Comparison of ENCODE assay signal across 10 cellular contexts in genomic region chr10:100729877-100730738, GRCh38. TPM values are rescaled to one million over a fixed set of nuclear protein-coding genes. Genes with fewer than 3 reads are reported as not detected.
DNase-seq lines count a peak whose midpoint lies in the region; ATAC-seq and TF ChIP-seq lines count a peak whose summit lies in the region.
"Had no signal": no experiment of that assay in that cellular context is flagged by ENCODE, and none has a peak within 500 bp of the region (broad histone marks: within the 10 kb centered on the region; RNA-seq: fewer than 3 reads in every experiment).

No MANE protein-coding gene starts in this region.

- no peak overlapping the region for H2AFZ ChIP-seq in SK-N-SH (ENCODE audit: low read depth)
- H2AFZ ChIP-seq: PC-9 had no signal

- peak overlapping the region; percentile 47; the same call in 1 of the 2 replicates for H3K4me2 ChIP-seq in SK-N-SH
- H3K4me2 ChIP-seq: PC-9 had no signal

- no peak overlapping the region for H3K27ac ChIP-seq in SK-N-SH (ENCODE audit: low read depth in 2 of 2, low read length in 1 of 2)
- no peak overlapping the region for H3K27ac ChIP-seq in gastrocnemius medialis
- H3K27ac ChIP-seq: PC-9 had no signal

- ATAC-seq in gastrocnemius medialis: no peak

- peaks cover 0 to 11% of the 10 kb centered on the region in 2 experiments; a peak in 1 of 4 replicates for H3K4me1 ChIP-seq in SK-N-SH (ENCODE audit: control insufficient read depth in 1 of 2, insufficient read depth in 2 of 2, low read depth in 1 of 2, low read length in 1 of 2)
- peaks cover 4% of the 10 kb centered on the region for H3K4me1 ChIP-seq in iPS-15b (ENCODE audit: control insufficient read depth, insufficient read depth, low read length)
- peaks cover 9 to 22% of the 10 kb centered on the region in 2 donors for H3K4me1 ChIP-seq in gastrocnemius medialis

- peaks cover 91% of the 10 kb centered on the region for H3K27me3 ChIP-seq in SK-N-SH (ENCODE audit: insufficient read depth)
- peaks cover 98% of the 10 kb centered on the region for H3K27me3 ChIP-seq in iPS-15b (ENCODE audit: control insufficient read depth, insufficient read depth, low read length)
- peaks cover 80 to 94% (median 81%) of the 10 kb centered on the region in 3 donors for H3K27me3 ChIP-seq in gastrocnemius medialis

- DNase-seq in GM20000 (ENCODE audit: low spot score) (peak; percentile 36), SK-N-SH (peak; percentile 70), gastrocnemius medialis (no peak), AG08396 (ENCODE audit: low spot score) (no peak), pons (ENCODE audit: low spot score) (no peak)
- no peak for DNase-seq in stimulated activated CD4-positive, alpha-beta T cell treated with anti-CD3 and anti-CD28 coated beads, Interleukin-12 subunit alpha, Interleukin-12 subunit beta, amount 100 ng/mL, for 4 hours
- DNase-seq: activated CD8-positive, alpha-beta memory T cell treated with anti-CD3 and anti-CD28 coated beads, Interleukin-2, amount 50 U/mL, for 48 hours; PC-9; stimulated activated naive CD4-positive, alpha-beta T cell had no signal

- H3F3A ChIP-seq in SK-N-SH (replicated peaks; ENCODE audit: insufficient read depth): no peaks in the 10 kb centered on the region

- CTCF ChIA-PET in SK-N-SH (lab: Yijun Ruan, JAX): interaction anchor here (0.9 to 3.7 kb wide), 16 partner anchors 8 to 211 kb away, joined by 3 to 72 read pairs (median 8); partner anchors contain the start of gene PAX2

- in situ Hi-C loops in gastrocnemius medialis (cut with MboI; ENCODE audit: low sequenced_read_pairs in 4 of 4): no loop called here

- TF ChIP-seq CTCF in GM20000 (IDR thresholded peaks at IDR 0.05; ENCODE audit: extremely low read depth, missing control alignments): no peak
- no peak for TF ChIP-seq CTCF in SK-N-SH (IDR thresholded peaks at IDR 0.05)
- TF ChIP-seq CTCF in gastrocnemius medialis (IDR thresholded peaks at IDR 0.05 in 4 of 5, conservative IDR thresholded peaks at IDR 0.05 in 1 of 5): no peak

- TF ChIP-seq EP300 in SK-N-SH (IDR thresholded peaks at IDR 0.05; ENCODE audit: borderline replicate concordance in 1 of 2, low read depth in 1 of 2, low read length in 1 of 2): no peak

- POLR2A ChIA-PET in SK-N-SH (lab: Yijun Ruan, JAX): no interaction called here

- intact Hi-C loops in gastrocnemius medialis (cut with DNase I; ENCODE audit: low total_unique reads): no loop called here

- 4% methylated on average over 49 of the region's 66 CpGs for WGBS in SK-N-SH (ENCODE audit: low lambda C conversion rate)

- H3K4me3 ChIP-seq in SK-N-SH (ENCODE audit: low read depth in 2 of 2, low read length in 1 of 2) (peak overlapping the region; percentile 19 to 24; a peak in 1 of 4 replicates), iPS-15b (ENCODE audit: low read depth, low read length) (peak overlapping the region; percentile 32), gastrocnemius medialis (peak overlapping the region; percentile 25 to 36 (median 31))
- H3K4me3 ChIP-seq: PC-9 had no signal

- H4K20me1 ChIP-seq in SK-N-SH (ENCODE audit: insufficient read depth): no peaks in the 10 kb centered on the region

- no peak for TF ChIP-seq POLR2A in gastrocnemius medialis (IDR thresholded peaks at IDR 0.05)

- H3K36me3 ChIP-seq in SK-N-SH (replicated peaks in 1 of 2; ENCODE audit: control insufficient read depth in 1 of 2, insufficient read depth in 2 of 2, low read length in 1 of 2) (no peaks in the 10 kb centered on the region), iPS-15b (ENCODE audit: control insufficient read depth, insufficient read depth, low read length) (no peaks in the 10 kb centered on the region), gastrocnemius medialis (no peaks in the 10 kb centered on the region)

- no peaks in the 10 kb centered on the region for H3K9me2 ChIP-seq in SK-N-SH

- no peaks in the 10 kb centered on the region for H3K79me2 ChIP-seq in SK-N-SH (ENCODE audit: insufficient read depth)

- TF ChIP-seq RAD21 in SK-N-SH (IDR thresholded peaks at IDR 0.05; ENCODE audit: low read length): no peak

- no peak overlapping the region for H3K9ac ChIP-seq in SK-N-SH
- no peak overlapping the region for H3K9ac ChIP-seq in iPS-15b (ENCODE audit: low read depth, low read length)

- H3K9me3 ChIP-seq in SK-N-SH (no peaks in the 10 kb centered on the region), iPS-15b (ENCODE audit: control insufficient read depth, insufficient read depth, low read length) (no peaks in the 10 kb centered on the region), gastrocnemius medialis (no peaks in the 10 kb centered on the region)

TF ChIP-seq in SK-N-SH, 30 proteins besides CTCF, POLR2A, EP300 and RAD21:
- no peak for TF ChIP-seq MEF2A (IDR thresholded peaks at IDR 0.05; ENCODE audit: borderline replicate concordance, low read depth)
- no peak for TF ChIP-seq NFIC (IDR thresholded peaks at IDR 0.05; ENCODE audit: borderline replicate concordance)
- TF ChIP-seq PBX3 (IDR thresholded peaks at IDR 0.05): no peak
- 0 out of 2 replicates have a peak, but pooled peaks have one; percentile 29 for TF ChIP-seq EZH2phosphoT487 (IDR thresholded peaks at IDR 0.05; ENCODE audit: borderline replicate concordance, low read depth)
- TF ChIP-seq ELF1 (IDR thresholded peaks at IDR 0.05): no peak
- no peak for TF ChIP-seq YY1 (IDR thresholded peaks at IDR 0.05; ENCODE audit: low read depth)
- TF ChIP-seq CHD2 (IDR thresholded peaks at IDR 0.05; ENCODE audit: low read length, partially characterized antibody): no peak
- TF ChIP-seq GABPA (IDR thresholded peaks at IDR 0.05; ENCODE audit: low read depth): no peak

RNA-seq across cellular contexts. Expression of gene PAX2, which starts 15.3 kb away (rescaled TPM):
- not detected in 2 replicates for polyA plus RNA-seq in SK-N-SH (2012; rRNA removed)
- not detected in 2 replicates for polyA plus RNA-seq in SK-N-SH (2012; cell fraction: cytosol; rRNA removed)
- polyA plus RNA-seq in SK-N-SH (2012; cell fraction: nucleus; rRNA removed): 0.08 TPM in 1 of 2 replicates, not detected in the other
- not detected for total RNA-seq in gastrocnemius medialis
- total RNA-seq: PC-9 had no signal

Comparison
In these comparisons a context has a peak if more than half of its experiments do, and no peak if none do; other contexts are left out.
1. DNase-seq: peak in GM20000 (single experiment) and SK-N-SH (single experiment); none in gastrocnemius medialis (0 of 2), AG08396 (single experiment), stimulated activated CD4-positive, alpha-beta T cell treated with anti-CD3 and anti-CD28 coated beads, Interleukin-12 subunit alpha, Interleukin-12 subunit beta, amount 100 ng/mL, for 4 hours (single experiment) and pons (single experiment).
2. Peak in every context shown above with its lines, with median percentiles within 50 percentile points of each other: H3K4me3 ChIP-seq.